ENCODE assay signal across 1 cellular context in genomic region chr5:178314066-178314660, GRCh38.
TF ChIP-seq lines count a peak whose summit lies in the region.

No MANE protein-coding gene starts in this region.

TF ChIP-seq in HepG2, 621 proteins besides CTCF, POLR2A, EP300 and RAD21 (continued from another document):
- TF ChIP-seq SMAD1 (CRISPR knock-in tag; IDR thresholded peaks at IDR 0.05; ENCODE audit: borderline replicate concordance, low read depth): no peak
TF ChIP-seq in HepG2: peak in this region for 0.
